ENCODE assay signal across 9 cellular contexts in the genomic region with DNA sequence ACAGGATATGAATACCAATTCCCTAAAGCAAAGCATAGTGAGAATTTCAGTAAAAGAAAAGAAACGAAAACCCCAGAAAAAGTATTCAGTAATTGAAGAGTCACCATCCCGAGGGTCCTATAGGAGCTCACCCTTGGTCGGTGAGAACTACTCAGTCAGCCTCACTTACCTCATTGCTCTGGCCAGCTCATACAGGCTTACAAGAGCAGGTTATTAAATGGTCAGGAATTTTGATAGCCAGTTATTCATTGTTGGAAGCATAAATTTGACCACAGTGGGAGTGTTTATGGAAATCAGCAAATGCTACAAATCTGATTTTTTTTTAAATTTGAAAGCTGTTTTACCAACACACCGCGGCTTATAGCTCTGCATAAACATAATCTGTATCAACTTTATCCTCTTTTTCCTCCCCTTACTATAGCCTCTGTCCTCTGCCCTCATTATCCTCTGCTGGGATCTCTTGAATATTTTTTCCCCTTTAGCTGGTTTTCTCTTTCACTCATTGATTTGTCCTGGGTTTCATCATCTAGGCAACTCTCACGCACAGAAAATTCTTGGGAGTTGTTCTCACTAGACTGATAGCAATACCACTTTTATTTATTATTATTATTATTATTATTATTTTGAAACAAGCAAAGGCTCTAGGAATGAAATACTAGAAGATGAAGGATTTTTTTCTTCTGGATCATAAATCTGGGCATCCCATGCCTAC. TPM values are rescaled to one million over a fixed set of nuclear protein-coding genes. Genes with fewer than 3 reads are reported as not detected.
DNase-seq lines count a peak whose midpoint lies in the region; TF ChIP-seq lines count a peak whose summit lies in the region.
"Had no signal": no experiment of that assay in that cellular context is flagged by ENCODE, and none has a peak within 500 bp of the region (broad histone marks: within the 10 kb centered on the region; RNA-seq: fewer than 3 reads in every experiment).

No MANE protein-coding gene starts in this region.

- H3K9me3 ChIP-seq in stomach, result no peaks in the 10 kb centered on the region

- H3K27ac Mint-ChIP-seq in HFFc6, result peak overlapping the region; percentile 100
- H3K27ac Mint-ChIP-seq: activated CD4-positive, alpha-beta T cell treated with anti-CD3 and anti-CD28 coated beads, Interleukin-2, amount 10 ng/mL, durations not matched to agents 7 days and 5 days had no signal

- whole genome bisulfite sequencing in stomach, 5 donors, result 76 to 85% (median 80%) methylated on average over 6 of the region's 6 CpGs

- peaks cover 73% of the 10 kb centered on the region for H3K4me1 Mint-ChIP-seq in HFFc6 (ENCODE audit: low read depth)
- H3K4me1 Mint-ChIP-seq: activated CD4-positive, alpha-beta T cell treated with anti-CD3 and anti-CD28 coated beads, Interleukin-2, amount 10 ng/mL, durations not matched to agents 7 days and 5 days had no signal

- H3K4me3 Mint-ChIP-seq in HFFc6, result peak overlapping the region; percentile 74
- H3K4me3 Mint-ChIP-seq: activated CD4-positive, alpha-beta T cell treated with anti-CD3 and anti-CD28 coated beads, Interleukin-2, amount 10 ng/mL, durations not matched to agents 7 days and 5 days had no signal

- no peaks in the 10 kb centered on the region for H3K27me3 ChIP-seq in stomach

- H3K4me3 ChIP-seq in stomach, result no peak overlapping the region

- no peak for TF ChIP-seq EP300 in stomach (IDR thresholded peaks at IDR 0.05)

- no peak for TF ChIP-seq POLR2A in stomach (IDR thresholded peaks at IDR 0.05)

- peak; percentile 89 for DNase-seq in HFFc6
- peak; percentile 89 for DNase-seq in iris pigment epithelial cell (ENCODE audit: low read depth)
- DNase-seq in stomach, result no peak
- no peak for DNase-seq in NCI-H146 treated with DMSO at 0.1 percent for 48 hours (lab: John Stamatoyannopoulos, UW; ENCODE audit: unreplicated experiment)
- DNase-seq in DMS79 (lab: John Stamatoyannopoulos, UW), result no peak
- no peak for DNase-seq in head of caudate nucleus
- no peak for DNase-seq in activated CD4-positive, CD25-positive, alpha-beta regulatory T cell treated with anti-CD3 and anti-CD28 coated beads, Interleukin-2, amount 50 U/mL, for 72 hours
- DNase-seq: activated CD4-positive, alpha-beta T cell treated with anti-CD3 and anti-CD28 coated beads, Interleukin-2, amount 10 ng/mL, durations not matched to agents 7 days and 5 days had no signal

- no peaks in the 10 kb centered on the region for H3K27me3 Mint-ChIP-seq in HFFc6 (ENCODE audit: insufficient read depth)

- H3K36me3 ChIP-seq in stomach, result no peaks in the 10 kb centered on the region

- H3K27ac ChIP-seq in angular gyrus (ENCODE audit: low read depth, low read length) (peak overlapping the region; percentile 24), stomach (peak overlapping the region in 4 of 5 donors; percentile 31 to 73 (median 48))

- peaks cover 11 to 51% (median 16%) of the 10 kb centered on the region in 4 donors for H3K4me1 ChIP-seq in stomach

- no peaks in the 10 kb centered on the region for H3K36me3 Mint-ChIP-seq in HFFc6 (ENCODE audit: low read depth)

- no peaks in the 10 kb centered on the region for H3K9me3 Mint-ChIP-seq in HFFc6
- H3K9me3 Mint-ChIP-seq: activated CD4-positive, alpha-beta T cell treated with anti-CD3 and anti-CD28 coated beads, Interleukin-2, amount 10 ng/mL, durations not matched to agents 7 days and 5 days had no signal

- intact Hi-C loops in stomach (cut with DNase I; ENCODE audit: low total_unique reads), result no loop called here
- intact Hi-C loops in head of caudate nucleus (cut with DNase I), result no loop called here

- TF ChIP-seq CTCF in HFFc6 (IDR thresholded peaks at IDR 0.05) (no peak), stomach (IDR thresholded peaks at IDR 0.05) (no peak)

RNA-seq across cellular contexts. Expression of gene CXCL2, which starts 11.1 kb away (rescaled TPM):
- total RNA-seq in HFFc6 (2021; fragmentation: NEBNext Ultra II Directional; extraction: Animal tissue kit (Norgen Biotek cat#: 25700)), result 1 to 10 TPM; 1.1 to 3.2 (median 1.9) TPM
- total RNA-seq in stomach, result 100 to 1,000 TPM in 3 of 5 donors, 1 to 10 TPM in 1, not detected in 1; 5.1 to 388 (median 191) TPM
- 100 to 1,000 TPM in 1 of 3 donors, 10 to 100 TPM in 1, 1 to 10 TPM in 1; 8.7 to 117 (median 46.4) TPM for polyA plus RNA-seq in stomach

RNA-seq across cellular contexts. Expression of gene MTHFD2L, which starts 47.9 kb away (rescaled TPM):
- 1 to 10 TPM; 5.2 to 9.0 (median 8.1) TPM for total RNA-seq in HFFc6 (2021; fragmentation: NEBNext Ultra II Directional; extraction: Animal tissue kit (Norgen Biotek cat#: 25700))
- 10 to 100 TPM in 3 of 5 donors, 1 to 10 TPM in 2; 1.4 to 34.1 (median 13.4) TPM for total RNA-seq in stomach
- 1 to 10 TPM; 6.6 to 8.3 (median 7.1) TPM for polyA plus RNA-seq in stomach

Comparison
In these comparisons a context has a peak if more than half of its experiments do, and no peak if none do; other contexts are left out.
1. DNase-seq: peak in HFFc6 (single experiment) and iris pigment epithelial cell (single experiment); none in stomach (single experiment), NCI-H146 treated with DMSO at 0.1 percent for 48 hours (single experiment), DMS79 (single experiment), head of caudate nucleus (0 of 42) and activated CD4-positive, CD25-positive, alpha-beta regulatory T cell treated with anti-CD3 and anti-CD28 coated beads, Interleukin-2, amount 50 U/mL, for 72 hours (single experiment).